Comparison of ENCODE assay signal across 34 cellular contexts in the genomic region with DNA sequence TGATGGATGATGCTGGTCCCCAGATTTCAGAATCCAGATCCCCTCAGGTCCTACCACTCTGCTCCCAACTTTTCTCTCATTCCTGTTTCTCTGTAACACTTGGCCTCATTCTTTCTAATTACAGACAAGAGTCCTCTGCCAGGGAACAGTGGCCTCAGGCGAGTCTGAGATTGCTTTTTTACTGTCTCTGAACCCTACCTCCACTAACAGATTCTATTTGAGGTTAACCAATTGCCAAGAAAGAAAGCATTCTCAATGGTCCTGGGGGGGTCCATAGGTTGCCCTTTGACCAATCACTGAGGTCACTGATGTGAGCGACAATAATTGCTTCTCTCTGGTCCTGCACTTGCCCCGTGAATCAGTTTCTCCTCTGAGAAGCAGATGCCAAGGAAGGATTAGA.
"Had no signal": no experiment of that assay in that cellular context is flagged by ENCODE, and none has a peak within 500 bp of the region (broad histone marks: within the 10 kb centered on the region; RNA-seq: fewer than 3 reads in every experiment).

No MANE protein-coding gene starts in this region.

- H3K27me3 ChIP-seq: MG63 had no signal

- H3K4me3 ChIP-seq: MG63 had no signal

- H3K27ac ChIP-seq: KMS-11 had no signal

- H3K36me3 ChIP-seq: MG63 had no signal

- DNase-seq: Karpas-422, Kasumi-1, MG63, MM.1S, MV-4-11, NCI-H1048, NCI-H1092, NCI-H1092 treated with DMSO at 0.1 percent for 48 hours, NCI-H1105, NCI-H1105 treated with DMSO at 0.1 percent for 48 hours, NCI-H1417, NCI-H1417 treated with DMSO at 0.1 percent for 48 hours, NCI-H1436, NCI-H1436 treated with DMSO at 0.1 percent for 48 hours, NCI-H146, NCI-H1694, NCI-H1694 treated with DMSO at 0.1 percent for 48 hours, NCI-H187, NCI-H187 treated with DMSO at 0.1 percent for 48 hours, NCI-H1930, NCI-H2029, NCI-H2029 treated with DMSO at 0.1 percent for 48 hours, NCI-H2081, NCI-H2081 treated with DMSO at 0.1 percent for 48 hours, NCI-H2107, NCI-H2171, NCI-H2171 treated with DMSO at 0.1 percent for 48 hours, NCI-H2227 treated with DMSO at 0.1 percent for 48 hours, NCI-H226, NCI-H345, NCI-H446, NCI-H446 treated with DMSO at 0.1 percent for 48 hours, NCI-H510A had no signal

- H3K9me3 ChIP-seq: MG63 had no signal
